ENCODE assay signal across 8 cellular contexts in genomic region chr17:39653662-39654331, GRCh38. TPM values are rescaled to one million over a fixed set of nuclear protein-coding genes. Genes with fewer than 3 reads are reported as not detected.
A peak's percentile ranks its signal among the peaks of the same experiment; 100 is the strongest.
DNase-seq lines count a peak whose midpoint lies in the region; ATAC-seq and TF ChIP-seq lines count a peak whose summit lies in the region.

No MANE protein-coding gene starts in this region.

- peak overlapping the region in 3 of 5 experiments; percentile 28 to 54 (median 36) for H3K4me3 Mint-ChIP-seq in brain

- H3K9me3 ChIP-seq in WERI-Rb-1 (ENCODE audit: severe bottlenecking): no peaks in the 10 kb centered on the region

- peaks cover 0 to 2% (median 0%) of the 10 kb centered on the region in 5 experiments for H3K9me3 Mint-ChIP-seq in brain

- H3K27me3 ChIP-seq in WERI-Rb-1 (ENCODE audit: insufficient read depth, low read depth, severe bottlenecking): no peaks in the 10 kb centered on the region
- no peaks in the 10 kb centered on the region for H3K27me3 ChIP-seq in kidney epithelial cell (ENCODE audit: control insufficient read depth, insufficient read depth, low read length)

- peaks cover 41% of the 10 kb centered on the region for H3K36me3 ChIP-seq in WERI-Rb-1
- H3K36me3 ChIP-seq in kidney epithelial cell (ENCODE audit: control insufficient read depth, insufficient read depth, low read length): no peaks in the 10 kb centered on the region

- no peak for ATAC-seq in GM18861 (IDR thresholded peaks at IDR 0.05; ENCODE audit: unreplicated experiment)

- H3K27ac Mint-ChIP-seq in brain: peak overlapping the region; percentile 34 to 95 (median 81)

- TF ChIP-seq EP300 in Ishikawa (IDR thresholded peaks at IDR 0.05; ENCODE audit: borderline replicate concordance): no peak

- H3K27ac ChIP-seq in WERI-Rb-1: peak overlapping the region; percentile 95

- peak; percentile 45; the same call in 1 of the 2 replicates for TF ChIP-seq RAD21 in Ishikawa (IDR thresholded peaks at IDR 0.05; ENCODE audit: low read depth)

- DNase-seq in DMS53 treated with DMSO at 0.1 percent for 48 hours (lab: John Stamatoyannopoulos, UW; ENCODE audit: unreplicated experiment) (peak; percentile 11), WERI-Rb-1 (peak; percentile 93), kidney epithelial cell (ENCODE audit: low read depth) (no peak), NCI-H2171 treated with DMSO at 0.1 percent for 48 hours (lab: John Stamatoyannopoulos, UW) (no peak)
- DNase-seq in stimulated activated CD4-positive, alpha-beta T cell treated with anti-CD3 and anti-CD28 coated beads, Interleukin-4, amount 100 ng/mL, for 24 hours: peak; percentile 83

- peaks cover 3% of the 10 kb centered on the region for H3K27me3 Mint-ChIP-seq in brain

- peaks cover 6% of the 10 kb centered on the region for H3K36me3 Mint-ChIP-seq in brain

- TF ChIP-seq CTCF in WERI-Rb-1 (IDR thresholded peaks at IDR 0.05; ENCODE audit: low read depth, low read length) (peak; percentile 99), brain (conservative IDR thresholded peaks at IDR 0.05) (peak; percentile 56 to 76), kidney epithelial cell (IDR thresholded peaks at IDR 0.05; ENCODE audit: insufficient read depth, low read length, poor library complexity, severe bottlenecking) (peak; percentile 76)

- peaks cover 45% of the 10 kb centered on the region for H3K4me1 Mint-ChIP-seq in brain

- H3K4me3 ChIP-seq in WERI-Rb-1 (ENCODE audit: low read depth, low read length) (no peak overlapping the region), kidney epithelial cell (ENCODE audit: low read depth, low read length) (no peak overlapping the region)

TF ChIP-seq in Ishikawa, 13 proteins besides CTCF, POLR2A, EP300 and RAD21:
- TF ChIP-seq NFIC (IDR thresholded peaks at IDR 0.05) (no peak), REST (IDR thresholded peaks at IDR 0.05; ENCODE audit: low read depth) (no peak), TCF12 (IDR thresholded peaks at IDR 0.05; ENCODE audit: low read depth) (no peak), CREB1 (IDR thresholded peaks at IDR 0.05; ENCODE audit: low read depth) (no peak), USF1 (IDR thresholded peaks at IDR 0.05) (no peak), ZBTB7A (IDR thresholded peaks at IDR 0.05; ENCODE audit: low read depth) (no peak), YY1 (IDR thresholded peaks at IDR 0.05; ENCODE audit: low read depth) (no peak), EGR1 (IDR thresholded peaks at IDR 0.05) (no peak), TEAD4 (IDR thresholded peaks at IDR 0.05) (no peak), MAX (IDR thresholded peaks at IDR 0.05) (no peak), FOXM1 (IDR thresholded peaks at IDR 0.05; ENCODE audit: borderline replicate concordance, low read depth) (no peak), CEBPB (IDR thresholded peaks at IDR 0.05) (no peak)

RNA-seq across cellular contexts. Expression of gene TCAP, which starts 11.4 kb away (rescaled TPM):
- polyA plus RNA-seq in brain (ENCODE audit: insufficient read depth, low read depth, low replicate concordance): 2.1 TPM
- 0.55 and 0.84 TPM in 2 replicates for total RNA-seq in kidney epithelial cell

RNA-seq across cellular contexts. Expression of gene PNMT, which starts 14.5 kb away (rescaled TPM):
- polyA plus RNA-seq in brain (ENCODE audit: insufficient read depth, low read depth, low replicate concordance): 2.9 TPM
- total RNA-seq in kidney epithelial cell: 2.7 TPM in 1 of 2 replicates, not detected in the other

RNA-seq across cellular contexts. Expression of gene STARD3, which starts 16.9 kb away (rescaled TPM):
- polyA plus RNA-seq in brain (ENCODE audit: insufficient read depth, low read depth, low replicate concordance): 53.8 TPM
- 52.6 and 82.4 TPM in 2 replicates for total RNA-seq in kidney epithelial cell

RNA-seq across cellular contexts. Expression of gene PPP1R1B, which starts 27.0 kb away (rescaled TPM):
- 154 TPM for polyA plus RNA-seq in brain (ENCODE audit: insufficient read depth, low read depth, low replicate concordance)
- total RNA-seq in kidney epithelial cell: not detected in 2 replicates

RNA-seq across cellular contexts. Expression of gene PGAP3, which starts 34.1 kb away (rescaled TPM):
- polyA plus RNA-seq in brain (ENCODE audit: insufficient read depth, low read depth, low replicate concordance): 13.0 TPM
- total RNA-seq in kidney epithelial cell: 12.5 and 12.8 TPM in 2 replicates

Comparison
In these comparisons a context has a peak if more than half of its experiments do, and no peak if none do; other contexts are left out.
1. DNase-seq: peak in DMS53 treated with DMSO at 0.1 percent for 48 hours (single experiment), WERI-Rb-1 (single experiment) and stimulated activated CD4-positive, alpha-beta T cell treated with anti-CD3 and anti-CD28 coated beads, Interleukin-4, amount 100 ng/mL, for 24 hours (single experiment); none in kidney epithelial cell (single experiment) and NCI-H2171 treated with DMSO at 0.1 percent for 48 hours (single experiment).
2. Peak in every context shown above with its lines, with median percentiles within 50 percentile points of each other: CTCF ChIP-seq.